Comparison of ENCODE assay signal across 6 cellular contexts in the genomic region with DNA sequence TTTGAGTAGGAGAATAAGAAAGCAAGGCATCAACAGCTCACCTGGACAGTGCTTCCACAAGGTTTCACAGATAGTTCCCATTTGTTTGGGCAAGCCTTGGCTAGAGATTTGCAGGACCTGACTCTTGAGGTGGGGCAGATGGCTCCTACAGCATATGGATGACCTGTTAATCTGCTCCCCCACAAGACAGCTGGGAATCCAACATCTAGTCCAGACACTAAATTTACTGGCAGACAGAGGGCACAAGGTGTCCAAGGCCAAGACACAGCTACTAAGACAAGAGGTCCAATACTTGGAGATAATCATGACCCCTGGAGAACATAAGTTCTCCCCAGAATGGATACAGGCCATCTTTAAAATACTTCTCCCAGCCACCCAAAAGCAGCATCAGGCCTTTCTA. TPM values are rescaled to one million over a fixed set of nuclear protein-coding genes. Genes with fewer than 3 reads are reported as not detected.
"Had no signal": no experiment of that assay in that cellular context is flagged by ENCODE, and none has a peak within 500 bp of the region (broad histone marks: within the 10 kb centered on the region; RNA-seq: fewer than 3 reads in every experiment).

No MANE protein-coding gene starts in this region.

RNA-seq across cellular contexts. Expression of gene XCR1, which starts 23.6 kb away (rescaled TPM):
- total RNA-seq: GM23338, H1, H9, HT-29, IMR-90, K562 had no signal
- polyA plus RNA-seq: GM23338, IMR-90, K562 had no signal
